Comparison of ENCODE assay signal across 1 cellular context in the genomic region with DNA sequence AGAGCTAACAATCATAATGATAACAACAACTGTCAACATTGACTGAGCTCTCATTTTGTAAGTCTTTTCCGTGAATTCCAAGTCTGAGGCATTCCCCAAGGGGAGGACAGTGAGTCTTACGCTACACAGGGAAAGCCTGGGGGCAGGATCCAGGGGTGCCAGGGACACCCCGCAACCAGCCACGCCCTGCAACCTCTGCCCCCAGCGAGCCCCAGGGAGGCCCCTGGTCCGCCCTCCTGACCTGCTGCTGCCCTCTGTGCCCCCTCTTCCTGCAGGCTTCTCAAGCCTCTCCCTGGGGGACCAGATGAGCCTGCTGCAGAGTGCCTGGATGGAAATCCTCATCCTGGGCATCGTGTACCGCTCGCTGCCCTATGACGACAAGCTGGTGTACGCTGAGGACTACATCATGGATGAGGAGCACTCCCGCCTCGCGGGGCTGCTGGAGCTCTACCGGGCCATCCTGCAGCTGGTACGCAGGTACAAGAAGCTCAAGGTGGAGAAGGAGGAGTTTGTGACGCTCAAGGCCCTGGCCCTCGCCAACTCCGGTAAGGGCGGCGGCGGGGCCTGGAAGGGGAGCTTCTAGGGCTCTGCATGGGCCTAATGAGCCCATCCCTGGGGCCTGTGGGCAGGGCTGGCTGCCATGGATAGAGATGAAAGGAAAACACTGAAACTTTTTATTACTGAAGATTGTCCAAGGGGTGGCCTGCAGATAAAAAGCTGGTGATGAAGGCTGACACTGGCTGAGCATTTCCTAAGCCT.
TF ChIP-seq lines count a peak whose summit lies in the region.

No MANE protein-coding gene starts in this region.

TF ChIP-seq in H1, 55 proteins besides CTCF, POLR2A, EP300 and RAD21:
- TF ChIP-seq SP4 (IDR thresholded peaks at IDR 0.05; ENCODE audit: low read length) (no peak), SAP30 (IDR thresholded peaks at IDR 0.05; ENCODE audit: insufficient read depth, insufficient replicate concordance, low read length) (no peak), SIN3A (conservative IDR thresholded peaks at IDR 0.05 in 1 of 2, IDR thresholded peaks at IDR 0.05 in 1 of 2; ENCODE audit: low read depth in 1 of 2, low read length in 2 of 2) (no peak), PHF8 (conservative IDR thresholded peaks at IDR 0.05; ENCODE audit: low read depth, low read length) (no peak), SP1 (IDR thresholded peaks at IDR 0.05; ENCODE audit: low read depth, low read length) (no peak), KDM4A (IDR thresholded peaks at IDR 0.05; ENCODE audit: low read depth, low read length, severe bottlenecking) (no peak), CBX8 (IDR thresholded peaks at IDR 0.05; ENCODE audit: borderline replicate concordance, low read depth, low read length) (no peak), YY1 (IDR thresholded peaks at IDR 0.05; ENCODE audit: low read depth, low read length) (no peak), JUN (IDR thresholded peaks at IDR 0.05; ENCODE audit: low read depth, low read length) (no peak)
- TF ChIP-seq, protein P1, sequence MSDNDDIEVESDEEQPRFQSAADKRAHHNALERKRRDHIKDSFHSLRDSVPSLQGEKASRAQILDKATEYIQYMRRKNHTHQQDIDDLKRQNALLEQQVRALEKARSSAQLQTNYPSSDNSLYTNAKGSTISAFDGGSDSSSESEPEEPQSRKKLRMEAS (IDR thresholded peaks at IDR 0.05) = no peak
- TF ChIP-seq, protein P2, sequence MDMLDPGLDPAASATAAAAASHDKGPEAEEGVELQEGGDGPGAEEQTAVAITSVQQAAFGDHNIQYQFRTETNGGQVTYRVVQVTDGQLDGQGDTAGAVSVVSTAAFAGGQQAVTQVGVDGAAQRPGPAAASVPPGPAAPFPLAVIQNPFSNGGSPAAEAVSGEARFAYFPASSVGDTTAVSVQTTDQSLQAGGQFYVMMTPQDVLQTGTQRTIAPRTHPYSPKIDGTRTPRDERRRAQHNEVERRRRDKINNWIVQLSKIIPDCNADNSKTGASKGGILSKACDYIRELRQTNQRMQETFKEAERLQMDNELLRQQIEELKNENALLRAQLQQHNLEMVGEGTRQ (IDR thresholded peaks at IDR 0.05; ENCODE audit: low read length) = no peak
- TF ChIP-seq, protein P3, sequence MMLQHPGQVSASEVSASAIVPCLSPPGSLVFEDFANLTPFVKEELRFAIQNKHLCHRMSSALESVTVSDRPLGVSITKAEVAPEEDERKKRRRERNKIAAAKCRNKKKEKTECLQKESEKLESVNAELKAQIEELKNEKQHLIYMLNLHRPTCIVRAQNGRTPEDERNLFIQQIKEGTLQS (IDR thresholded peaks at IDR 0.05; ENCODE audit: insufficient read depth, low read depth, low read length) = no peak
TF ChIP-seq in H1: peak in this region for 0.
